1 cellular context compared by ENCODE assay signal in the genomic region with DNA sequence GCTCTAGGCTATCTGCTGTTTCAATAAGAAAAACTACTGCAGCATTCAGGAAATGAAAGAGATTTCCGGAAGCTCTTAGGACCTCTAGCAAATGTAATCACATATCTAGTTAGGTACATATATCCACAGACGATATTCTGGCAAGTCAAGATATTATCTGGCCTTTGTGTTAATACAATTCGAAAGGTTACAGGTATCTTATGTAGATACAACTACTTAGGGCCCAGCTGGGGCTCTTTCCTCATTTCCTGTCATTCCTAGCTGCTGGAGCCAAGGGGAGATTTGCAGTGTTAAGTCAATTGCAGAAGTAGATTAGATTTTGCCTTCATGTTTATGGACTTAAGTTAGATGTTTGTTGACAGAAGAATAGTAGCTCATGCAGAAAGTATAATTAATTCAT.
TF ChIP-seq lines count a peak whose summit lies in the region.

No MANE protein-coding gene starts in this region.

TF ChIP-seq in H1, 55 proteins besides CTCF, POLR2A, EP300 and RAD21:
- TF ChIP-seq SIX5 (IDR thresholded peaks at IDR 0.05; ENCODE audit: low read depth, low read length): no peak
- no peak for TF ChIP-seq SIRT6 (IDR thresholded peaks at IDR 0.05; ENCODE audit: low read length)
- no peak for TF ChIP-seq KDM5A (IDR thresholded peaks at IDR 0.05; ENCODE audit: low read length)
- TF ChIP-seq CHD1 (IDR thresholded peaks at IDR 0.05; ENCODE audit: low read depth, low read length): no peak
- TF ChIP-seq BCL11A (IDR thresholded peaks at IDR 0.05; ENCODE audit: low read depth in 2 of 2, low read length in 2 of 2): no peak
- no peak for TF ChIP-seq SRF (IDR thresholded peaks at IDR 0.05; ENCODE audit: low read depth, low read length)
- TF ChIP-seq KDM4A (IDR thresholded peaks at IDR 0.05; ENCODE audit: low read depth, low read length, severe bottlenecking): no peak
- TF ChIP-seq GABPA (IDR thresholded peaks at IDR 0.05; ENCODE audit: borderline replicate concordance, insufficient read depth, low read length): no peak
- TF ChIP-seq TAF1 (IDR thresholded peaks at IDR 0.05; ENCODE audit: low read depth, low read length): no peak
- no peak for TF ChIP-seq BACH1 (IDR thresholded peaks at IDR 0.05; ENCODE audit: low read length)
- TF ChIP-seq MAFK (IDR thresholded peaks at IDR 0.05; ENCODE audit: low read depth, low read length): no peak
TF ChIP-seq in H1: peak in this region for 0.
